Comparison of ENCODE assay signal across 20 cellular contexts in genomic region chr9:800561-800960, GRCh38. TPM values are rescaled to one million over a fixed set of nuclear protein-coding genes. Genes with fewer than 3 reads are reported as not detected.
DNase-seq lines count a peak whose midpoint lies in the region; ATAC-seq, FAIRE-seq and TF ChIP-seq lines count a peak whose summit lies in the region.
"Had no signal": no experiment of that assay in that cellular context is flagged by ENCODE, and none has a peak within 500 bp of the region (broad histone marks: within the 10 kb centered on the region; RNA-seq: fewer than 3 reads in every experiment).

No MANE protein-coding gene starts in this region.

- H3K27me3 Mint-ChIP-seq in HFFc6 (ENCODE audit: insufficient read depth): no peaks in the 10 kb centered on the region; the same call in none of the 2 replicates

- no peak overlapping the region for H4K12ac ChIP-seq in trophoblast cell (ENCODE audit: low read depth, low read length)

- no peak overlapping the region for H3K18ac ChIP-seq in trophoblast cell (ENCODE audit: low read length)

- H4K8ac ChIP-seq in trophoblast cell (ENCODE audit: low read depth, low read length): no peak overlapping the region

- H2AFZ ChIP-seq in keratinocyte (ENCODE audit: control insufficient read depth, low read length) (peak overlapping the region; percentile 85), trophoblast cell (ENCODE audit: insufficient read depth, low read length, poor library complexity) (no peak overlapping the region)

- H4K20me1 ChIP-seq in keratinocyte (ENCODE audit: control insufficient read depth, extremely low read depth, insufficient read depth, low read length): no peaks in the 10 kb centered on the region

- no peak overlapping the region for H3K9ac ChIP-seq in keratinocyte (ENCODE audit: control insufficient read depth, extremely low read depth, insufficient read depth, low read length)
- H3K9ac ChIP-seq in trophoblast cell (ENCODE audit: low read length): no peak overlapping the region
- H3K9ac ChIP-seq: KMS-11 had no signal

- H3K36me3 Mint-ChIP-seq in HFFc6 (ENCODE audit: low read depth): no peaks in the 10 kb centered on the region

- H3K4me3 Mint-ChIP-seq in HFFc6: no peak overlapping the region

- no peak for FAIRE-seq in keratinocyte (lab: Jason Lieb, UNC)
- FAIRE-seq: GM12892 had no signal

- no peak overlapping the region for H2BK5ac ChIP-seq in trophoblast cell (ENCODE audit: low read depth, low read length, poor library complexity)

- H3K4me1 Mint-ChIP-seq in HFFc6 (ENCODE audit: low read depth): peaks cover 38% of the 10 kb centered on the region

- H2BK120ac ChIP-seq in trophoblast cell (ENCODE audit: insufficient read depth, low read length, poor library complexity): no peak overlapping the region

- TF ChIP-seq CTCF in HFFc6 (IDR thresholded peaks at IDR 0.05): no peak
- TF ChIP-seq CTCF in keratinocyte (optimal IDR thresholded peaks at IDR 0.05 in 1 of 3, IDR thresholded peaks at IDR 0.05 in 1 of 3, conservative IDR thresholded peaks at IDR 0.05 in 1 of 3; ENCODE audit: extremely low read depth in 1 of 3, insufficient read depth in 2 of 3, low read length in 3 of 3): no peak
- no peak for TF ChIP-seq CTCF in heart right ventricle (IDR thresholded peaks at IDR 0.05)

- H3K4me2 ChIP-seq in keratinocyte (ENCODE audit: control insufficient read depth, extremely low read depth, insufficient read depth, low read depth, low read length) (no peak overlapping the region), trophoblast cell (ENCODE audit: low read length) (no peak overlapping the region)
- H3K4me2 ChIP-seq: KMS-11 had no signal

- intact Hi-C loops in heart right ventricle (cut with DNase I): loop anchor here in 5 of 10 donors (5.0 to 10.0 kb wide), 3 partner anchors 188 to 416 kb away; no protein-coding TSS in a partner anchor

- H3K27me3 ChIP-seq in keratinocyte (ENCODE audit: control insufficient read depth, extremely low read depth, insufficient read depth, low read length) (no peaks in the 10 kb centered on the region), trophoblast cell (ENCODE audit: insufficient read depth, low read length) (no peaks in the 10 kb centered on the region), heart right ventricle (no peaks in the 10 kb centered on the region)
- H3K27me3 ChIP-seq: MG63 had no signal

- peak overlapping the region; percentile 65 for H3K27ac ChIP-seq in keratinocyte (ENCODE audit: control insufficient read depth, insufficient read depth, low read length)
- no peak overlapping the region for H3K27ac ChIP-seq in trophoblast cell (ENCODE audit: low read depth, low read length)
- H3K27ac ChIP-seq in heart right ventricle: no peak overlapping the region
- H3K27ac ChIP-seq: KMS-11 had no signal

- H3K9me3 ChIP-seq in keratinocyte (ENCODE audit: control insufficient read depth, low read depth, low read length) (no peaks in the 10 kb centered on the region), trophoblast cell (ENCODE audit: insufficient read depth, low read depth, low read length) (no peaks in the 10 kb centered on the region), heart right ventricle (no peaks in the 10 kb centered on the region)
- H3K9me3 ChIP-seq: MG63 had no signal

- peak overlapping the region; percentile 88 for H2AK5ac ChIP-seq in trophoblast cell (ENCODE audit: low read length)

- H4K91ac ChIP-seq in trophoblast cell (ENCODE audit: low read depth, low read length): no peak overlapping the region

- H3K9me3 Mint-ChIP-seq in HFFc6: no peaks in the 10 kb centered on the region

- H3K4ac ChIP-seq in trophoblast cell (ENCODE audit: low read depth, low read length): no peak overlapping the region

- no peaks in the 10 kb centered on the region for H3K79me1 ChIP-seq in trophoblast cell (ENCODE audit: low read length)

- dilution Hi-C loops in keratinocyte (cut with MboI; ENCODE audit: extremely low pct_ligation_motif_present, low sequenced_read_pairs): no loop called here

- DNase-seq in HFFc6: no peak
- peak; percentile 58 for DNase-seq in astrocyte of the hippocampus (ENCODE audit: low read depth, low spot score)
- no peak for DNase-seq in keratinocyte (ENCODE audit: low read depth, low spot score)
- DNase-seq in trophoblast cell: no peak
- DNase-seq in GDM1 (lab: John Stamatoyannopoulos, UW): no peak
- DNase-seq in heart right ventricle: no peak
- DNase-seq in activated CD4-positive, CD25-positive, alpha-beta regulatory T cell treated with anti-CD3 and anti-CD28 coated beads, Interleukin-2, amount 50 U/mL, for 72 hours: no peak
- DNase-seq: C1 segment of cervical spinal cord, DMS79 treated with DMSO at 0.1 percent for 48 hours, NCI-H1105, NCI-H1694 treated with DMSO at 0.1 percent for 48 hours, NCI-H226, NCI-H524 treated with DMSO at 0.1 percent for 48 hours, SHP77 had no signal

- no peaks in the 10 kb centered on the region for H3K36me3 ChIP-seq in keratinocyte (ENCODE audit: control insufficient read depth in 2 of 2, extremely low read depth in 1 of 2, insufficient read depth in 2 of 2, low read length in 2 of 2)
- no peaks in the 10 kb centered on the region for H3K36me3 ChIP-seq in trophoblast cell (ENCODE audit: control insufficient read depth in 1 of 2, insufficient read depth in 2 of 2, low read length in 2 of 2)
- H3K36me3 ChIP-seq in heart right ventricle: no peaks in the 10 kb centered on the region
- H3K36me3 ChIP-seq: MG63 had no signal

- H3K4me3 ChIP-seq in keratinocyte (ENCODE audit: control insufficient read depth in 2 of 3, extremely low read depth in 1 of 3, insufficient read depth in 2 of 3, low read depth in 1 of 3, low read length in 3 of 3): no peak overlapping the region
- H3K4me3 ChIP-seq in trophoblast cell (ENCODE audit: low read depth, low read length): no peak overlapping the region
- no peak overlapping the region for H3K4me3 ChIP-seq in heart right ventricle
- H3K4me3 ChIP-seq: MG63 had no signal

- H3K79me2 ChIP-seq in keratinocyte (ENCODE audit: control insufficient read depth, insufficient read depth, low read length) (no peaks in the 10 kb centered on the region), trophoblast cell (ENCODE audit: control insufficient read depth, insufficient read depth, low read length, poor library complexity) (no peaks in the 10 kb centered on the region)

- peak overlapping the region; percentile 38; the same call in 1 of the 2 replicates for H3K27ac Mint-ChIP-seq in HFFc6

- no peaks in the 10 kb centered on the region for H3K9me1 ChIP-seq in keratinocyte (ENCODE audit: control insufficient read depth, extremely low read depth, insufficient read depth, low read length)

- no peak overlapping the region for H2BK12ac ChIP-seq in trophoblast cell (ENCODE audit: low read length)

- H3K4me1 ChIP-seq in keratinocyte (ENCODE audit: control insufficient read depth, extremely low read depth, insufficient read depth, low read length): peaks cover 25% of the 10 kb centered on the region
- H3K4me1 ChIP-seq in trophoblast cell (ENCODE audit: control insufficient read depth in 1 of 2, insufficient read depth in 2 of 2, low read length in 2 of 2): peaks cover 0 to 5% of the 10 kb centered on the region in 2 experiments
- no peaks in the 10 kb centered on the region for H3K4me1 ChIP-seq in heart right ventricle

- no CpG with 5 or more reads among the region's 4 CpGs for WGBS in trophoblast cell (ENCODE audit: extremely low coverage, insufficient coverage, insufficient read length)
- 56 to 64% methylated on average over 4 of the region's 4 CpGs for WGBS in heart right ventricle, 2 donors

- ATAC-seq in heart right ventricle: no peak
- ATAC-seq: Panc1 had no signal

- no peak overlapping the region for H3K23ac ChIP-seq in trophoblast cell (ENCODE audit: low read length)

- H3K14ac ChIP-seq in trophoblast cell (ENCODE audit: low read length): no peak overlapping the region

RNA-seq across cellular contexts. Expression of gene DMRT1, which starts 40.9 kb away (rescaled TPM):
- total RNA-seq in HFFc6 (2021; fragmentation: NEBNext Ultra II Directional; extraction: Animal tissue kit (Norgen Biotek cat#: 25700)): not detected
- polyA plus RNA-seq in keratinocyte (not detected in 3 replicates), heart right ventricle (not detected)
- not detected for polyA plus RNA-seq in keratinocyte (2011; ENCODE audit: low read depth)
- polyA plus RNA-seq in keratinocyte (2011; cell fraction: cytosol; rRNA removed): not detected in 2 replicates
- not detected in 2 replicates for polyA plus RNA-seq in keratinocyte (2011; cell fraction: nucleus; rRNA removed)
- polyA plus RNA-seq in keratinocyte (2012; ENCODE audit: low replicate concordance): not detected in 2 replicates
- not detected in 3 replicates for polyA minus RNA-seq in keratinocyte
- polyA minus RNA-seq in keratinocyte (2011; cell fraction: cytosol; rRNA and poly(A)+ RNA removed): not detected
- not detected in 2 replicates for polyA minus RNA-seq in keratinocyte (2011; cell fraction: nucleus; rRNA and poly(A)+ RNA removed)
- 0.82 and 0.92 TPM in 2 replicates for polyA plus RNA-seq in trophoblast cell (2013)
- not detected for total RNA-seq in heart right ventricle
- total RNA-seq: G401, H4 had no signal
